8 cellular contexts compared by ENCODE assay signal in genomic region chr11:59668188-59668949, GRCh38. TPM values are rescaled to one million over a fixed set of nuclear protein-coding genes. Genes with fewer than 3 reads are reported as not detected.
A peak's percentile ranks its signal among the peaks of the same experiment; 100 is the strongest.
DNase-seq lines count a peak whose midpoint lies in the region; ATAC-seq and TF ChIP-seq lines count a peak whose summit lies in the region.

No MANE protein-coding gene starts in this region.

- POLR2A ChIA-PET in AG04450 (lab: Yijun Ruan, JAX), result interaction anchor here (0.7 to 1.5 kb wide), 6 partner anchors 9 to 119 kb away, joined by 3 to 8 read pairs (median 5); partner anchors contain the start of genes OSBP and STX3

- H3K9me3 ChIP-seq in AG04450 (ENCODE audit: control insufficient read depth, insufficient read depth, low read length), result no peaks in the 10 kb centered on the region
- H3K9me3 ChIP-seq in RWPE2 (ENCODE audit: severe bottlenecking), result no peaks in the 10 kb centered on the region
- no peaks in the 10 kb centered on the region for H3K9me3 ChIP-seq in aorta (ENCODE audit: control insufficient read depth, low read length)

- intact Hi-C loops in cardiac septum (cut with DNase I) (loop anchor here (2.0 to 10.0 kb wide), 3 partner anchors 51 to 136 kb away; partner anchors contain the start of gene OSBP), aorta (cut with DNase I) (loop anchor here (2.0 to 10.0 kb wide), 3 partner anchors 86 to 136 kb away; partner anchors contain the start of gene STX3 (in 1 of the 2))

- peak overlapping the region; percentile 85 for H3K4me3 ChIP-seq in AG04450 (ENCODE audit: low read depth, low read length)
- peak overlapping the region; percentile 88 for H3K4me3 ChIP-seq in RWPE2 (ENCODE audit: severe bottlenecking)
- peak overlapping the region; percentile 71 for H3K4me3 ChIP-seq in rectal smooth muscle tissue (ENCODE audit: low read length)
- peak overlapping the region; percentile 83 to 91 for H3K4me3 ChIP-seq in aorta (ENCODE audit: low read length in 2 of 2)

- 0 to 1% methylated on average over 21 to 39 of the region's 39 CpGs for WGBS in aorta, 2 donors

- H3K4me1 ChIP-seq in RWPE2 (ENCODE audit: insufficient read depth, poor library complexity, severe bottlenecking) (peaks cover 14% of the 10 kb centered on the region), rectal smooth muscle tissue (ENCODE audit: control insufficient read depth, insufficient read depth, low read length) (peaks cover 11% of the 10 kb centered on the region), aorta (ENCODE audit: control insufficient read depth in 1 of 2, insufficient read depth in 2 of 2, low read length in 2 of 2) (no peaks in the 10 kb centered on the region)

- no peak for DNase-seq in AG04450 (ENCODE audit: low read depth, low spot score)
- DNase-seq in RWPE2 (ENCODE audit: low spot score), result peak; percentile 64
- peak in 1 of 2 donors; percentile 41 for DNase-seq in activated naive CD4-positive, alpha-beta T cell treated with anti-CD3 and anti-CD28 coated beads, Interleukin-2, amount 50 U/mL, for 72 hours (ENCODE audit: low spot score in 2 of 2)
- peak; percentile 79 for DNase-seq in cardiac septum (ENCODE audit: low spot score)
- DNase-seq in aorta, result peak; percentile 82 to 83

- no peak overlapping the region for H3K9ac ChIP-seq in rectal smooth muscle tissue (ENCODE audit: low read length)

- TF ChIP-seq CTCF in AG04450 (IDR thresholded peaks at IDR 0.05; ENCODE audit: low read depth, low read length), result peak; percentile 24; the same call in 1 of the 2 replicates
- TF ChIP-seq CTCF in RWPE2 (IDR thresholded peaks at IDR 0.05; ENCODE audit: poor library complexity, severe bottlenecking), result no peak

- CTCF ChIA-PET in AG04450 (lab: Charles Lee), result interaction anchor here (0.6 to 2.3 kb wide), 7 partner anchors 12 to 497 kb away, joined by 3 to 20 read pairs (median 5); no protein-coding TSS in a partner anchor

- peak overlapping the region; percentile 94 to 95 for H3K27ac Mint-ChIP-seq in activated naive CD4-positive, alpha-beta T cell treated with anti-CD3 and anti-CD28 coated beads, Interleukin-2, amount 50 U/mL, for 72 hours

- H3K27ac ChIP-seq in AG04450 (ENCODE audit: low read depth, low read length), result peak overlapping the region; percentile 62
- peak overlapping the region; percentile 76 for H3K27ac ChIP-seq in RWPE2 (ENCODE audit: poor library complexity, severe bottlenecking)
- H3K27ac ChIP-seq in rectal smooth muscle tissue (ENCODE audit: low read depth, low read length), result peak overlapping the region; percentile 71
- H3K27ac ChIP-seq in aorta (ENCODE audit: low read depth in 1 of 2, low read length in 2 of 2), result peak overlapping the region; percentile 13 to 45

- H3K36me3 ChIP-seq in RWPE2 (ENCODE audit: low read depth) (peaks cover 40% of the 10 kb centered on the region), rectal smooth muscle tissue (ENCODE audit: control insufficient read depth, insufficient read depth, low read length) (peaks cover 4% of the 10 kb centered on the region), aorta (ENCODE audit: control insufficient read depth in 1 of 2, insufficient read depth in 2 of 2, low read length in 1 of 2) (no peaks in the 10 kb centered on the region)

- ATAC-seq in GM18868 (IDR thresholded peaks at IDR 0.05; ENCODE audit: unreplicated experiment), result peak; percentile 16
- peak; percentile 5 for ATAC-seq in HG03139 (IDR thresholded peaks at IDR 0.05; ENCODE audit: unreplicated experiment)
- ATAC-seq in RWPE2 (ENCODE audit: low read depth), result peak; percentile 28
- ATAC-seq in activated naive CD4-positive, alpha-beta T cell treated with anti-CD3 and anti-CD28 coated beads, Interleukin-2, amount 50 U/mL, for 72 hours, result peak; percentile 42 to 44
- ATAC-seq in aorta (ENCODE audit: low FRiP score), result peak; percentile 43

- no peaks in the 10 kb centered on the region for H3K27me3 ChIP-seq in AG04450 (ENCODE audit: control insufficient read depth, insufficient read depth, low read length)
- H3K27me3 ChIP-seq in RWPE2 (ENCODE audit: insufficient read depth, poor library complexity, severe bottlenecking), result no peaks in the 10 kb centered on the region
- H3K27me3 ChIP-seq in rectal smooth muscle tissue (ENCODE audit: control insufficient read depth, insufficient read depth, low read length), result peaks cover 3% of the 10 kb centered on the region
- no peaks in the 10 kb centered on the region for H3K27me3 ChIP-seq in aorta (ENCODE audit: control insufficient read depth in 1 of 2, insufficient read depth in 2 of 2, low read length in 1 of 2)

- H3K9me3 Mint-ChIP-seq in activated naive CD4-positive, alpha-beta T cell treated with anti-CD3 and anti-CD28 coated beads, Interleukin-2, amount 50 U/mL, for 72 hours, result no peaks in the 10 kb centered on the region

- H3K36me3 Mint-ChIP-seq in activated naive CD4-positive, alpha-beta T cell treated with anti-CD3 and anti-CD28 coated beads, Interleukin-2, amount 50 U/mL, for 72 hours, result peaks cover 23 to 39% of the 10 kb centered on the region in 2 donors

RNA-seq across cellular contexts. Expression of gene PATL1, which starts 0.5 kb away (rescaled TPM):
- polyA plus RNA-seq in AG04450 (2011; rRNA removed), result 36.4 and 43.9 TPM in 2 replicates
- 20.0 and 23.0 TPM in 2 replicates for polyA minus RNA-seq in AG04450 (2011; rRNA and poly(A)+ RNA removed)
- total RNA-seq in activated naive CD4-positive, alpha-beta T cell treated with anti-CD3 and anti-CD28 coated beads, Interleukin-2, amount 50 U/mL, for 72 hours, result 10 to 100 TPM; 72.3 to 88.0 TPM
- total RNA-seq in cardiac septum, result 23.4 TPM
- total RNA-seq in aorta, result 10 to 100 TPM; 23.7 to 29.6 TPM
- 1 to 10 TPM; 8.2 to 9.6 TPM for polyA plus RNA-seq in aorta

RNA-seq across cellular contexts. Expression of gene OR10V1, which starts 45.3 kb away (rescaled TPM):
- not detected in 2 replicates for polyA plus RNA-seq in AG04450 (2011; rRNA removed)
- polyA minus RNA-seq in AG04450 (2011; rRNA and poly(A)+ RNA removed), result not detected in 2 replicates
- not detected for total RNA-seq in activated naive CD4-positive, alpha-beta T cell treated with anti-CD3 and anti-CD28 coated beads, Interleukin-2, amount 50 U/mL, for 72 hours
- not detected for total RNA-seq in cardiac septum
- not detected for total RNA-seq in aorta
- not detected for polyA plus RNA-seq in aorta

RNA-seq across cellular contexts. Expression of gene OSBP, which starts 52.8 kb away (rescaled TPM):
- polyA plus RNA-seq in AG04450 (2011; rRNA removed), result 28.4 and 30.4 TPM in 2 replicates
- 28.4 and 35.0 TPM in 2 replicates for polyA minus RNA-seq in AG04450 (2011; rRNA and poly(A)+ RNA removed)
- 10 to 100 TPM; 40.1 to 50.9 TPM for total RNA-seq in activated naive CD4-positive, alpha-beta T cell treated with anti-CD3 and anti-CD28 coated beads, Interleukin-2, amount 50 U/mL, for 72 hours
- 35.1 TPM for total RNA-seq in cardiac septum
- 10 to 100 TPM; 40.4 to 42.4 TPM for total RNA-seq in aorta
- 10 to 100 TPM; 15.0 to 19.5 TPM for polyA plus RNA-seq in aorta
